In genomic region chrX:43836435-43837184, GRCh38 we compare ENCODE assay signal across 8 cellular contexts. TPM values are rescaled to one million over a fixed set of nuclear protein-coding genes. Genes with fewer than 3 reads are reported as not detected.
DNase-seq lines count a peak whose midpoint lies in the region; ATAC-seq and TF ChIP-seq lines count a peak whose summit lies in the region.

No MANE protein-coding gene starts in this region.

- H3K4me1 Mint-ChIP-seq in brain, result peaks cover 5% of the 10 kb centered on the region
- H3K4me1 Mint-ChIP-seq in mesothelial cell of epicardium, result no peaks in the 10 kb centered on the region
- H3K4me1 Mint-ChIP-seq in effector memory CD8-positive, alpha-beta T cell (ENCODE audit: low read depth in 2 of 2), result no peaks in the 10 kb centered on the region

- H3K4me3 Mint-ChIP-seq in brain, result no peak overlapping the region
- H3K4me3 Mint-ChIP-seq in mesothelial cell of epicardium, result no peak overlapping the region
- H3K4me3 Mint-ChIP-seq in effector memory CD8-positive, alpha-beta T cell, result no peak overlapping the region

- DNase-seq in ELR (ENCODE audit: low read depth) (peak; percentile 18), M059J (ENCODE audit: low read depth) (peak; percentile 29), mesothelial cell of epicardium (ENCODE audit: low spot score in 2 of 2, unreplicated experiment in 2 of 2) (no peak)
- no peak for DNase-seq in effector memory CD8-positive, alpha-beta T cell

- H3K27ac Mint-ChIP-seq in brain (peak overlapping the region in 2 of 5 experiments; percentile 4 to 69), mesothelial cell of epicardium (no peak overlapping the region)
- no peak overlapping the region for H3K27ac Mint-ChIP-seq in effector memory CD8-positive, alpha-beta T cell

- TF ChIP-seq CTCF in brain (conservative IDR thresholded peaks at IDR 0.05) (peak; percentile 72 to 74), mesothelial cell of epicardium (IDR thresholded peaks at IDR 0.05; ENCODE audit: unreplicated experiment) (peak; percentile 46)

- peaks cover 3% of the 10 kb centered on the region for H3K27me3 Mint-ChIP-seq in brain
- no peaks in the 10 kb centered on the region for H3K27me3 Mint-ChIP-seq in mesothelial cell of epicardium (ENCODE audit: low read depth)
- H3K27me3 Mint-ChIP-seq in effector memory CD8-positive, alpha-beta T cell, result peaks cover 11 to 13% of the 10 kb centered on the region in 2 donors

- H3K36me3 Mint-ChIP-seq in brain (no peaks in the 10 kb centered on the region), mesothelial cell of epicardium (no peaks in the 10 kb centered on the region)
- H3K36me3 Mint-ChIP-seq in effector memory CD8-positive, alpha-beta T cell (ENCODE audit: insufficient read depth), result no peaks in the 10 kb centered on the region

- peaks cover 0 to 5% (median 3%) of the 10 kb centered on the region in 5 experiments for H3K9me3 Mint-ChIP-seq in brain
- H3K9me3 Mint-ChIP-seq in mesothelial cell of epicardium, result peaks cover 16% of the 10 kb centered on the region
- H3K9me3 Mint-ChIP-seq in effector memory CD8-positive, alpha-beta T cell, result no peaks in the 10 kb centered on the region

- ATAC-seq in GM18517 (IDR thresholded peaks at IDR 0.05; ENCODE audit: unreplicated experiment) (no peak), HG02759 (IDR thresholded peaks at IDR 0.05; ENCODE audit: unreplicated experiment) (no peak), GM21447 (IDR thresholded peaks at IDR 0.05; ENCODE audit: unreplicated experiment) (no peak)
- no peak for ATAC-seq in effector memory CD8-positive, alpha-beta T cell (replicated peaks)

RNA-seq across cellular contexts. Expression of gene MAOB, which starts 45.6 kb away (rescaled TPM):
- 0.30 and 0.34 TPM in 2 replicates for total RNA-seq in M059J (2014; rRNA removed; shearing (Covaris generic))
- polyA plus RNA-seq in brain (ENCODE audit: insufficient read depth, low read depth, low replicate concordance), result 36.4 TPM
- total RNA-seq in mesothelial cell of epicardium, result 0.44 to 0.65 TPM (median 0.57 TPM) in 3 replicates

Comparison
In these comparisons a context has a peak if more than half of its experiments do, and no peak if none do; other contexts are left out.
1. DNase-seq: peak in ELR (single experiment) and M059J (single experiment); none in mesothelial cell of epicardium (0 of 2) and effector memory CD8-positive, alpha-beta T cell (0 of 3).